ENCODE assay signal across 32 cellular contexts in genomic region chr3:82493858-82494257, GRCh38.
"Had no signal": no experiment of that assay in that cellular context is flagged by ENCODE, and none has a peak within 500 bp of the region (broad histone marks: within the 10 kb centered on the region; RNA-seq: fewer than 3 reads in every experiment).

No MANE protein-coding gene starts in this region.

- DNase-seq: activated CD4-positive, alpha-beta T cell treated with anti-CD3 and anti-CD28 coated beads for 1 hour; activated CD4-positive, alpha-beta T cell treated with anti-CD3 and anti-CD28 coated beads, Interleukin-2, amount 10 ng/mL, durations not matched to agents 24 days and 14 days; activated CD4-positive, alpha-beta T cell treated with anti-CD3 and anti-CD28 coated beads, Interleukin-2, amount 50 U/mL, for 4 hours; activated CD4-positive, CD25-positive, alpha-beta regulatory T cell; activated CD8-positive, alpha-beta T cell treated with anti-CD3 and anti-CD28 coated beads for 36 hours; activated gamma-delta T cell treated with Interleukin-2 at 50 U/mL for 16 hours; activated naive CD4-positive, alpha-beta T cell treated with anti-CD3 and anti-CD28 coated beads for 36 hours; activated T-cell treated with anti-CD3 and anti-CD28 coated beads, Interleukin-2, amount 50 U/mL, for 4 hours; adrenal gland; body of pancreas; cerebellar nuclear complex; cortex of kidney; MG63; MV-4-11; NCI-H1092; NCI-H1436 treated with DMSO at 0.1 percent for 48 hours; NCI-H1694 treated with DMSO at 0.1 percent for 48 hours; NCI-H2029; NCI-H345; NCI-H524 treated with DMSO at 0.1 percent for 48 hours; OCI-M1; RPMI8226; SHP77 treated with DMSO at 0.1 percent for 48 hours; T1000; WERI-Rb-1 had no signal

- H3K4me1 Mint-ChIP-seq: activated CD4-positive, alpha-beta T cell treated with anti-CD3 and anti-CD28 coated beads, Interleukin-2, amount 10 ng/mL, durations not matched to agents 24 days and 14 days had no signal

- H3K27ac ChIP-seq: adrenal gland, body of pancreas, breast epithelium, SJSA1, WERI-Rb-1 had no signal

- H3K4me3 ChIP-seq: adrenal gland, body of pancreas, breast epithelium, MG63, SJSA1 had no signal

- H3K27me3 ChIP-seq: adrenal gland, body of pancreas, breast epithelium, MG63, SJSA1 had no signal

- ATAC-seq: activated CD8-positive, alpha-beta T cell treated with anti-CD3 and anti-CD28 coated beads for 36 hours; activated naive CD4-positive, alpha-beta T cell treated with anti-CD3 and anti-CD28 coated beads, Interleukin-2, amount 50 U/mL, for 72 hours; activated T-cell treated with anti-CD3 and anti-CD28 coated beads, Interleukin-2, amount 50 U/mL, for 4 hours; body of pancreas; Panc1; SK-N-SH treated with all-trans-retinoic acid at 6 μM for 48 hours had no signal

- H3K27ac Mint-ChIP-seq: activated CD4-positive, alpha-beta T cell treated with anti-CD3 and anti-CD28 coated beads, Interleukin-2, amount 10 ng/mL, durations not matched to agents 24 days and 14 days; activated CD8-positive, alpha-beta T cell treated with anti-CD3 and anti-CD28 coated beads for 36 hours; activated naive CD4-positive, alpha-beta T cell treated with anti-CD3 and anti-CD28 coated beads for 36 hours; activated naive CD4-positive, alpha-beta T cell treated with anti-CD3 and anti-CD28 coated beads, Interleukin-2, amount 50 U/mL, for 72 hours; activated T-helper 1 cell treated with anti-CD3 and anti-CD28 coated beads, Interleukin-12 subunit alpha, Interleukin-12 subunit beta, Interleukin-2, Interleukin-4 antibody, amounts not matched to agents 30 ng/mL and 10 ng/mL and 1 ng/mL, durations not matched to agents 14 hours and 24 hours and 36 hours had no signal

- H3K36me3 ChIP-seq: adrenal gland, breast epithelium, MG63, SJSA1, WERI-Rb-1 had no signal

- H3K9me3 ChIP-seq: adrenal gland, body of pancreas, breast epithelium, MG63, SJSA1 had no signal

- FAIRE-seq: astrocyte had no signal

- H3K4me1 ChIP-seq: adrenal gland, body of pancreas, breast epithelium, SJSA1 had no signal

- H3K36me3 Mint-ChIP-seq: activated naive CD4-positive, alpha-beta T cell treated with anti-CD3 and anti-CD28 coated beads, Interleukin-2, amount 50 U/mL, for 72 hours had no signal

- H3K27me3 Mint-ChIP-seq: activated CD4-positive, alpha-beta T cell treated with anti-CD3 and anti-CD28 coated beads, Interleukin-2, amount 10 ng/mL, durations not matched to agents 24 days and 14 days; activated CD8-positive, alpha-beta T cell treated with anti-CD3 and anti-CD28 coated beads for 36 hours had no signal

- H3K4me3 Mint-ChIP-seq: activated CD4-positive, alpha-beta T cell treated with anti-CD3 and anti-CD28 coated beads, Interleukin-2, amount 10 ng/mL, durations not matched to agents 24 days and 14 days; activated CD8-positive, alpha-beta T cell treated with anti-CD3 and anti-CD28 coated beads for 36 hours; activated naive CD4-positive, alpha-beta T cell treated with anti-CD3 and anti-CD28 coated beads for 36 hours; activated T-cell treated with anti-CD3 and anti-CD28 coated beads, Interleukin-2, amount 50 U/mL, for 4 hours; activated T-helper 1 cell treated with anti-CD3 and anti-CD28 coated beads, Interleukin-12 subunit alpha, Interleukin-12 subunit beta, Interleukin-2, Interleukin-4 antibody, amounts not matched to agents 30 ng/mL and 10 ng/mL and 1 ng/mL, durations not matched to agents 14 hours and 24 hours and 36 hours had no signal

- H3K9me3 Mint-ChIP-seq: activated CD4-positive, alpha-beta T cell treated with anti-CD3 and anti-CD28 coated beads, Interleukin-2, amount 10 ng/mL, durations not matched to agents 24 days and 14 days; activated T-helper 1 cell treated with anti-CD3 and anti-CD28 coated beads, Interleukin-12 subunit alpha, Interleukin-12 subunit beta, Interleukin-2, Interleukin-4 antibody, amounts not matched to agents 30 ng/mL and 10 ng/mL and 1 ng/mL, durations not matched to agents 14 hours and 24 hours and 36 hours had no signal
